In the genomic region with DNA sequence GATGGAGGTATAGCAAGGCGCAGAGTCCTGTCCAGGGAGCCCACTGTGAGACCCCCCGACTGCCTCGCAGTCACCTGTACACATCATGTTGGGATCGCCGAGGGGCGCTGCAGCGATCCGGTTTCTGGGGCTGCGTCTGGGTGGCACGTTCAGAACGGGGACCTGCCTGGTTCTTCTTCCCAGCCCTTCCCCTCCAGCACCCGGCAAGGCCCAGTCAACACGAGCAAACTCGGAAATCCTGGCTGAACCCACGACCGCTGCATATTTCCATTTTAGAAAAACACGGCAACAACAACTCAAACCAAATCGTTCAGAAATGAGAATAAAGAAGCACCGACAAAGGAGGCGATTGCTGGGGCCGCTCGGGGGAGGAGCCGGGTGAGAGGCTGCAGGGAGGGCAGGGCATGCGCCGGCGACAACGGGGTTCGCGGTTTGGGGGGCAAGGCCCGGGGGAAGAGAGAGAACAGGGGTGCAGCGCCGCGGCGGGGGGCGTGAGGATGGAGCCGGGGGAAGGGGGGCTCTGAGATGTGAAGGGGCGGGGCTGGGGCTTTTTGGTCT, we compare ENCODE assay signal across 1 cellular context.
A peak's percentile ranks its signal among the peaks of the same experiment; 100 is the strongest.
TF ChIP-seq lines count a peak whose summit lies in the region.

No MANE protein-coding gene starts in this region.

TF ChIP-seq in K562, 482 proteins besides CTCF, POLR2A, EP300 and RAD21 (continues in another document):
- TF ChIP-seq ZNF584 (CRISPR knock-in tag; IDR thresholded peaks at IDR 0.05; ENCODE audit: low read depth) = no peak
- TF ChIP-seq BHLHE40 (IDR thresholded peaks at IDR 0.05; ENCODE audit: low read length) = peak; percentile 82
- TF ChIP-seq NCOA2 (IDR thresholded peaks at IDR 0.05; ENCODE audit: partially characterized antibody in 2 of 2) = no peak
- 0 out of 2 replicates have a peak, but pooled peaks have one; percentile 47 for TF ChIP-seq RHOXF2B (CRISPR knock-in tag; conservative IDR thresholded peaks at IDR 0.05)
- no peak for TF ChIP-seq POLR3A (IDR thresholded peaks at IDR 0.05; ENCODE audit: borderline replicate concordance, extremely low read depth, insufficient read depth, insufficient read length)
- peak; percentile 39; the same call in 1 of the 2 replicates for TF ChIP-seq BRD4 (IDR thresholded peaks at IDR 0.05)
- TF ChIP-seq CXXC5 (CRISPR knock-in tag; IDR thresholded peaks at IDR 0.05) = peak; percentile 16; the same call in 1 of the 2 replicates
- TF ChIP-seq EP400 (IDR thresholded peaks at IDR 0.05) = 0 out of 2 replicates have a peak, but pooled peaks have one; percentile 26
- no peak for TF ChIP-seq POLR2B (IDR thresholded peaks at IDR 0.05; ENCODE audit: low read depth, partially characterized antibody)
- TF ChIP-seq, protein P1, sequence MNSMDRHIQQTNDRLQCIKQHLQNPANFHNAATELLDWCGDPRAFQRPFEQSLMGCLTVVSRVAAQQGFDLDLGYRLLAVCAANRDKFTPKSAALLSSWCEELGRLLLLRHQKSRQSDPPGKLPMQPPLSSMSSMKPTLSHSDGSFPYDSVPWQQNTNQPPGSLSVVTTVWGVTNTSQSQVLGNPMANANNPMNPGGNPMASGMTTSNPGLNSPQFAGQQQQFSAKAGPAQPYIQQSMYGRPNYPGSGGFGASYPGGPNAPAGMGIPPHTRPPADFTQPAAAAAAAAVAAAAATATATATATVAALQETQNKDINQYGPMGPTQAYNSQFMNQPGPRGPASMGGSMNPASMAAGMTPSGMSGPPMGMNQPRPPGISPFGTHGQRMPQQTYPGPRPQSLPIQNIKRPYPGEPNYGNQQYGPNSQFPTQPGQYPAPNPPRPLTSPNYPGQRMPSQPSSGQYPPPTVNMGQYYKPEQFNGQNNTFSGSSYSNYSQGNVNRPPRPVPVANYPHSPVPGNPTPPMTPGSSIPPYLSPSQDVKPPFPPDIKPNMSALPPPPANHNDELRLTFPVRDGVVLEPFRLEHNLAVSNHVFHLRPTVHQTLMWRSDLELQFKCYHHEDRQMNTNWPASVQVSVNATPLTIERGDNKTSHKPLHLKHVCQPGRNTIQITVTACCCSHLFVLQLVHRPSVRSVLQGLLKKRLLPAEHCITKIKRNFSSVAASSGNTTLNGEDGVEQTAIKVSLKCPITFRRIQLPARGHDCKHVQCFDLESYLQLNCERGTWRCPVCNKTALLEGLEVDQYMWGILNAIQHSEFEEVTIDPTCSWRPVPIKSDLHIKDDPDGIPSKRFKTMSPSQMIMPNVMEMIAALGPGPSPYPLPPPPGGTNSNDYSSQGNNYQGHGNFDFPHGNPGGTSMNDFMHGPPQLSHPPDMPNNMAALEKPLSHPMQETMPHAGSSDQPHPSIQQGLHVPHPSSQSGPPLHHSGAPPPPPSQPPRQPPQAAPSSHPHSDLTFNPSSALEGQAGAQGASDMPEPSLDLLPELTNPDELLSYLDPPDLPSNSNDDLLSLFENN (IDR thresholded peaks at IDR 0.05; ENCODE audit: low read depth in 2 of 2, low read length in 2 of 2) = peak in 1 of 2 experiments; percentile 38; a peak in 1 of 4 replicates
- no peak for TF ChIP-seq RNF2 (IDR thresholded peaks at IDR 0.05)
- TF ChIP-seq CAMTA2 (CRISPR knock-in tag; conservative IDR thresholded peaks at IDR 0.05) = no peak
- peak; percentile 30 for TF ChIP-seq CHD1 (IDR thresholded peaks at IDR 0.05; ENCODE audit: low read length)
- TF ChIP-seq, protein P2, sequence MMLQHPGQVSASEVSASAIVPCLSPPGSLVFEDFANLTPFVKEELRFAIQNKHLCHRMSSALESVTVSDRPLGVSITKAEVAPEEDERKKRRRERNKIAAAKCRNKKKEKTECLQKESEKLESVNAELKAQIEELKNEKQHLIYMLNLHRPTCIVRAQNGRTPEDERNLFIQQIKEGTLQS (IDR thresholded peaks at IDR 0.05) = no peak
- TF ChIP-seq, protein P2 (CRISPR knock-in tag; conservative IDR thresholded peaks at IDR 0.05) = 0 out of 2 replicates have a peak, but pooled peaks have one; percentile 45
- TF ChIP-seq HDGF (IDR thresholded peaks at IDR 0.05) = no peak
- TF ChIP-seq, protein P3, sequence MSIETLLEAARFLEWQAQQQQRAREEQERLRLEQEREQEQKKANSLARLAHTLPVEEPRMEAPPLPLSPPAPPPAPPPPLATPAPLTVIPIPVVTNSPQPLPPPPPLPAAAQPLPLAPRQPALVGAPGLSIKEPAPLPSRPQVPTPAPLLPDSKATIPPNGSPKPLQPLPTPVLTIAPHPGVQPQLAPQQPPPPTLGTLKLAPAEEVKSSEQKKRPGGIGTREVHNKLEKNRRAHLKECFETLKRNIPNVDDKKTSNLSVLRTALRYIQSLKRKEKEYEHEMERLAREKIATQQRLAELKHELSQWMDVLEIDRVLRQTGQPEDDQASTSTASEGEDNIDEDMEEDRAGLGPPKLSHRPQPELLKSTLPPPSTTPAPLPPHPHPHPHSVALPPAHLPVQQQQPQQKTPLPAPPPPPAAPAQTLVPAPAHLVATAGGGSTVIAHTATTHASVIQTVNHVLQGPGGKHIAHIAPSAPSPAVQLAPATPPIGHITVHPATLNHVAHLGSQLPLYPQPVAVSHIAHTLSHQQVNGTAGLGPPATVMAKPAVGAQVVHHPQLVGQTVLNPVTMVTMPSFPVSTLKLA (conservative IDR thresholded peaks at IDR 0.05) = peak; percentile 34 to 37; a peak in 2 of 4 replicates
- TF ChIP-seq KAT7 (CRISPR knock-in tag; IDR thresholded peaks at IDR 0.05; ENCODE audit: borderline replicate concordance) = 0 out of 2 replicates have a peak, but pooled peaks have one; percentile 35
- TF ChIP-seq, protein P4, sequence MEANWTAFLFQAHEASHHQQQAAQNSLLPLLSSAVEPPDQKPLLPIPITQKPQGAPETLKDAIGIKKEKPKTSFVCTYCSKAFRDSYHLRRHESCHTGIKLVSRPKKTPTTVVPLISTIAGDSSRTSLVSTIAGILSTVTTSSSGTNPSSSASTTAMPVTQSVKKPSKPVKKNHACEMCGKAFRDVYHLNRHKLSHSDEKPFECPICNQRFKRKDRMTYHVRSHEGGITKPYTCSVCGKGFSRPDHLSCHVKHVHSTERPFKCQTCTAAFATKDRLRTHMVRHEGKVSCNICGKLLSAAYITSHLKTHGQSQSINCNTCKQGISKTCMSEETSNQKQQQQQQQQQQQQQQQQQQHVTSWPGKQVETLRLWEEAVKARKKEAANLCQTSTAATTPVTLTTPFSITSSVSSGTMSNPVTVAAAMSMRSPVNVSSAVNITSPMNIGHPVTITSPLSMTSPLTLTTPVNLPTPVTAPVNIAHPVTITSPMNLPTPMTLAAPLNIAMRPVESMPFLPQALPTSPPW (CRISPR knock-in tag; IDR thresholded peaks at IDR 0.05) = no peak
- TF ChIP-seq, protein P5, sequence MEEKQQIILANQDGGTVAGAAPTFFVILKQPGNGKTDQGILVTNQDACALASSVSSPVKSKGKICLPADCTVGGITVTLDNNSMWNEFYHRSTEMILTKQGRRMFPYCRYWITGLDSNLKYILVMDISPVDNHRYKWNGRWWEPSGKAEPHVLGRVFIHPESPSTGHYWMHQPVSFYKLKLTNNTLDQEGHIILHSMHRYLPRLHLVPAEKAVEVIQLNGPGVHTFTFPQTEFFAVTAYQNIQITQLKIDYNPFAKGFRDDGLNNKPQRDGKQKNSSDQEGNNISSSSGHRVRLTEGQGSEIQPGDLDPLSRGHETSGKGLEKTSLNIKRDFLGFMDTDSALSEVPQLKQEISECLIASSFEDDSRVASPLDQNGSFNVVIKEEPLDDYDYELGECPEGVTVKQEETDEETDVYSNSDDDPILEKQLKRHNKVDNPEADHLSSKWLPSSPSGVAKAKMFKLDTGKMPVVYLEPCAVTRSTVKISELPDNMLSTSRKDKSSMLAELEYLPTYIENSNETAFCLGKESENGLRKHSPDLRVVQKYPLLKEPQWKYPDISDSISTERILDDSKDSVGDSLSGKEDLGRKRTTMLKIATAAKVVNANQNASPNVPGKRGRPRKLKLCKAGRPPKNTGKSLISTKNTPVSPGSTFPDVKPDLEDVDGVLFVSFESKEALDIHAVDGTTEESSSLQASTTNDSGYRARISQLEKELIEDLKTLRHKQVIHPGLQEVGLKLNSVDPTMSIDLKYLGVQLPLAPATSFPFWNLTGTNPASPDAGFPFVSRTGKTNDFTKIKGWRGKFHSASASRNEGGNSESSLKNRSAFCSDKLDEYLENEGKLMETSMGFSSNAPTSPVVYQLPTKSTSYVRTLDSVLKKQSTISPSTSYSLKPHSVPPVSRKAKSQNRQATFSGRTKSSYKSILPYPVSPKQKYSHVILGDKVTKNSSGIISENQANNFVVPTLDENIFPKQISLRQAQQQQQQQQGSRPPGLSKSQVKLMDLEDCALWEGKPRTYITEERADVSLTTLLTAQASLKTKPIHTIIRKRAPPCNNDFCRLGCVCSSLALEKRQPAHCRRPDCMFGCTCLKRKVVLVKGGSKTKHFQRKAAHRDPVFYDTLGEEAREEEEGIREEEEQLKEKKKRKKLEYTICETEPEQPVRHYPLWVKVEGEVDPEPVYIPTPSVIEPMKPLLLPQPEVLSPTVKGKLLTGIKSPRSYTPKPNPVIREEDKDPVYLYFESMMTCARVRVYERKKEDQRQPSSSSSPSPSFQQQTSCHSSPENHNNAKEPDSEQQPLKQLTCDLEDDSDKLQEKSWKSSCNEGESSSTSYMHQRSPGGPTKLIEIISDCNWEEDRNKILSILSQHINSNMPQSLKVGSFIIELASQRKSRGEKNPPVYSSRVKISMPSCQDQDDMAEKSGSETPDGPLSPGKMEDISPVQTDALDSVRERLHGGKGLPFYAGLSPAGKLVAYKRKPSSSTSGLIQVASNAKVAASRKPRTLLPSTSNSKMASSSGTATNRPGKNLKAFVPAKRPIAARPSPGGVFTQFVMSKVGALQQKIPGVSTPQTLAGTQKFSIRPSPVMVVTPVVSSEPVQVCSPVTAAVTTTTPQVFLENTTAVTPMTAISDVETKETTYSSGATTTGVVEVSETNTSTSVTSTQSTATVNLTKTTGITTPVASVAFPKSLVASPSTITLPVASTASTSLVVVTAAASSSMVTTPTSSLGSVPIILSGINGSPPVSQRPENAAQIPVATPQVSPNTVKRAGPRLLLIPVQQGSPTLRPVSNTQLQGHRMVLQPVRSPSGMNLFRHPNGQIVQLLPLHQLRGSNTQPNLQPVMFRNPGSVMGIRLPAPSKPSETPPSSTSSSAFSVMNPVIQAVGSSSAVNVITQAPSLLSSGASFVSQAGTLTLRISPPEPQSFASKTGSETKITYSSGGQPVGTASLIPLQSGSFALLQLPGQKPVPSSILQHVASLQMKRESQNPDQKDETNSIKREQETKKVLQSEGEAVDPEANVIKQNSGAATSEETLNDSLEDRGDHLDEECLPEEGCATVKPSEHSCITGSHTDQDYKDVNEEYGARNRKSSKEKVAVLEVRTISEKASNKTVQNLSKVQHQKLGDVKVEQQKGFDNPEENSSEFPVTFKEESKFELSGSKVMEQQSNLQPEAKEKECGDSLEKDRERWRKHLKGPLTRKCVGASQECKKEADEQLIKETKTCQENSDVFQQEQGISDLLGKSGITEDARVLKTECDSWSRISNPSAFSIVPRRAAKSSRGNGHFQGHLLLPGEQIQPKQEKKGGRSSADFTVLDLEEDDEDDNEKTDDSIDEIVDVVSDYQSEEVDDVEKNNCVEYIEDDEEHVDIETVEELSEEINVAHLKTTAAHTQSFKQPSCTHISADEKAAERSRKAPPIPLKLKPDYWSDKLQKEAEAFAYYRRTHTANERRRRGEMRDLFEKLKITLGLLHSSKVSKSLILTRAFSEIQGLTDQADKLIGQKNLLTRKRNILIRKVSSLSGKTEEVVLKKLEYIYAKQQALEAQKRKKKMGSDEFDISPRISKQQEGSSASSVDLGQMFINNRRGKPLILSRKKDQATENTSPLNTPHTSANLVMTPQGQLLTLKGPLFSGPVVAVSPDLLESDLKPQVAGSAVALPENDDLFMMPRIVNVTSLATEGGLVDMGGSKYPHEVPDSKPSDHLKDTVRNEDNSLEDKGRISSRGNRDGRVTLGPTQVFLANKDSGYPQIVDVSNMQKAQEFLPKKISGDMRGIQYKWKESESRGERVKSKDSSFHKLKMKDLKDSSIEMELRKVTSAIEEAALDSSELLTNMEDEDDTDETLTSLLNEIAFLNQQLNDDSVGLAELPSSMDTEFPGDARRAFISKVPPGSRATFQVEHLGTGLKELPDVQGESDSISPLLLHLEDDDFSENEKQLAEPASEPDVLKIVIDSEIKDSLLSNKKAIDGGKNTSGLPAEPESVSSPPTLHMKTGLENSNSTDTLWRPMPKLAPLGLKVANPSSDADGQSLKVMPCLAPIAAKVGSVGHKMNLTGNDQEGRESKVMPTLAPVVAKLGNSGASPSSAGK (IDR thresholded peaks at IDR 0.05) = no peak
- peak; percentile 27; the same call in 1 of the 2 replicates for TF ChIP-seq MBD2 (IDR thresholded peaks at IDR 0.05; ENCODE audit: borderline replicate concordance, low read depth)
- TF ChIP-seq MYC (IDR thresholded peaks at IDR 0.05; ENCODE audit: low read depth, low read length) = no peak
- 0 out of 2 replicates have a peak, but pooled peaks have one; percentile 42 for TF ChIP-seq MYC (CRISPR knock-in tag; IDR thresholded peaks at IDR 0.05; ENCODE audit: borderline replicate concordance, low read depth)
- no peak for TF ChIP-seq ETV5 (CRISPR knock-in tag; IDR thresholded peaks at IDR 0.05; ENCODE audit: low read depth)
- TF ChIP-seq TAF9B (IDR thresholded peaks at IDR 0.05; ENCODE audit: partially characterized antibody) = no peak
- TF ChIP-seq ZBTB7A (IDR thresholded peaks at IDR 0.05; ENCODE audit: borderline replicate concordance, control insufficient read depth, low read depth, low read length) = peak; percentile 80; the same call in 1 of the 2 replicates
- TF ChIP-seq PML (IDR thresholded peaks at IDR 0.05; ENCODE audit: low read length) = 0 out of 2 replicates have a peak, but pooled peaks have one; percentile 27
- TF ChIP-seq NR1H2 (CRISPR knock-in tag; IDR thresholded peaks at IDR 0.05) = peak; percentile 63; the same call in 1 of the 2 replicates
